ENCODE assay signal across 1 cellular context in the genomic region with DNA sequence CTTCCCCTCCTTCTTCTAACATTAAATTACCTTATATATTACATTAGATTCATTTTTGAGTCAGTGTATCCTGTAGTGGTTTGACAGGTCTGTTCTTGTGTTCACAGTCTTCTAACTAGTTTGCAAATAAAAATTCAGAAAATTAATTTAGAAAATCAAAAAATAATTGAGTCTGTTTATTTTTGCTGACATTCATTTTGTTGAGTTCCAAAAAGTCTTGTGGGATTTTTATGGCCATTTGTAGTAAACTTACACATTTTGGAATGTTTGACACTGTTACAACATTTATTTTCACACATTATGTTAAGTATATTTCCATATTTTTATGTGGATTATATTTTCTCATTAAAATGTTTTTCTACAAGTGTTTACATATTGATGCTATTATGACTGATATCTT.
TF ChIP-seq lines count a peak whose summit lies in the region.

No MANE protein-coding gene starts in this region.

TF ChIP-seq in GM12878, 131 proteins besides CTCF, POLR2A, EP300 and RAD21:
- TF ChIP-seq SMAD5 (IDR thresholded peaks at IDR 0.05; ENCODE audit: low read depth) (no peak), POU2F2 (IDR thresholded peaks at IDR 0.05; ENCODE audit: borderline replicate concordance, low read depth, low read length) (no peak), JUND (IDR thresholded peaks at IDR 0.05; ENCODE audit: low read depth, low read length) (no peak), CREB1 (IDR thresholded peaks at IDR 0.05; ENCODE audit: low read depth) (no peak), SP1 (IDR thresholded peaks at IDR 0.05; ENCODE audit: low read depth, low read length) (no peak), NR2F1 (conservative IDR thresholded peaks at IDR 0.05) (no peak), GABPA (IDR thresholded peaks at IDR 0.05; ENCODE audit: low read depth) (no peak), TBL1XR1 (IDR thresholded peaks at IDR 0.05; ENCODE audit: low read depth, low read length) (no peak), YY1 (IDR thresholded peaks at IDR 0.05; ENCODE audit: low read depth, low read length) (no peak), EED (IDR thresholded peaks at IDR 0.05; ENCODE audit: low read depth) (no peak), LARP7 (IDR thresholded peaks at IDR 0.05) (no peak), ZNF622 (IDR thresholded peaks at IDR 0.05) (no peak), ZBTB4 (CRISPR knock-in tag; IDR thresholded peaks at IDR 0.05) (no peak)
- TF ChIP-seq, protein P1, sequence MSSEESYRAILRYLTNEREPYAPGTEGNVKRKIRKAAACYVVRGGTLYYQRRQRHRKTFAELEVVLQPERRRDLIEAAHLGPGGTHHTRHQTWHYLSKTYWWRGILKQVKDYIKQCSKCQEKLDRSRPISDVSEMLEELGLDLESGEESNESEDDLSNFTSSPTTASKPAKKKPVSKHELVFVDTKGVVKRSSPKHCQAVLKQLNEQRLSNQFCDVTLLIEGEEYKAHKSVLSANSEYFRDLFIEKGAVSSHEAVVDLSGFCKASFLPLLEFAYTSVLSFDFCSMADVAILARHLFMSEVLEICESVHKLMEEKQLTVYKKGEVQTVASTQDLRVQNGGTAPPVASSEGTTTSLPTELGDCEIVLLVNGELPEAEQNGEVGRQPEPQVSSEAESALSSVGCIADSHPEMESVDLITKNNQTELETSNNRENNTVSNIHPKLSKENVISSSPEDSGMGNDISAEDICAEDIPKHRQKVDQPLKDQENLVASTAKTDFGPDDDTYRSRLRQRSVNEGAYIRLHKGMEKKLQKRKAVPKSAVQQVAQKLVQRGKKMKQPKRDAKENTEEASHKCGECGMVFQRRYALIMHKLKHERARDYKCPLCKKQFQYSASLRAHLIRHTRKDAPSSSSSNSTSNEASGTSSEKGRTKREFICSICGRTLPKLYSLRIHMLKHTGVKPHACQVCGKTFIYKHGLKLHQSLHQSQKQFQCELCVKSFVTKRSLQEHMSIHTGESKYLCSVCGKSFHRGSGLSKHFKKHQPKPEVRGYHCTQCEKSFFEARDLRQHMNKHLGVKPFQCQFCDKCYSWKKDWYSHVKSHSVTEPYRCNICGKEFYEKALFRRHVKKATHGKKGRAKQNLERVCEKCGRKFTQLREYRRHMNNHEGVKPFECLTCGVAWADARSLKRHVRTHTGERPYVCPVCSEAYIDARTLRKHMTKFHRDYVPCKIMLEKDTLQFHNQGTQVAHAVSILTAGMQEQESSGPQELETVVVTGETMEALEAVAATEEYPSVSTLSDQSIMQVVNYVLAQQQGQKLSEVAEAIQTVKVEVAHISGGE (CRISPR knock-in tag; IDR thresholded peaks at IDR 0.05): no peak
- TF ChIP-seq, protein P2, sequence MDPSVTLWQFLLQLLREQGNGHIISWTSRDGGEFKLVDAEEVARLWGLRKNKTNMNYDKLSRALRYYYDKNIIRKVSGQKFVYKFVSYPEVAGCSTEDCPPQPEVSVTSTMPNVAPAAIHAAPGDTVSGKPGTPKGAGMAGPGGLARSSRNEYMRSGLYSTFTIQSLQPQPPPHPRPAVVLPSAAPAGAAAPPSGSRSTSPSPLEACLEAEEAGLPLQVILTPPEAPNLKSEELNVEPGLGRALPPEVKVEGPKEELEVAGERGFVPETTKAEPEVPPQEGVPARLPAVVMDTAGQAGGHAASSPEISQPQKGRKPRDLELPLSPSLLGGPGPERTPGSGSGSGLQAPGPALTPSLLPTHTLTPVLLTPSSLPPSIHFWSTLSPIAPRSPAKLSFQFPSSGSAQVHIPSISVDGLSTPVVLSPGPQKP (IDR thresholded peaks at IDR 0.05; ENCODE audit: low read depth, low read length): no peak
- TF ChIP-seq, protein P3, sequence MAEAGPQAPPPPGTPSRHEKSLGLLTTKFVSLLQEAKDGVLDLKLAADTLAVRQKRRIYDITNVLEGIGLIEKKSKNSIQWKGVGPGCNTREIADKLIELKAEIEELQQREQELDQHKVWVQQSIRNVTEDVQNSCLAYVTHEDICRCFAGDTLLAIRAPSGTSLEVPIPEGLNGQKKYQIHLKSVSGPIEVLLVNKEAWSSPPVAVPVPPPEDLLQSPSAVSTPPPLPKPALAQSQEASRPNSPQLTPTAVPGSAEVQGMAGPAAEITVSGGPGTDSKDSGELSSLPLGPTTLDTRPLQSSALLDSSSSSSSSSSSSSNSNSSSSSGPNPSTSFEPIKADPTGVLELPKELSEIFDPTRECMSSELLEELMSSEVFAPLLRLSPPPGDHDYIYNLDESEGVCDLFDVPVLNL (IDR thresholded peaks at IDR 0.05; ENCODE audit: low read depth, low read length): no peak
- TF ChIP-seq, protein P4, sequence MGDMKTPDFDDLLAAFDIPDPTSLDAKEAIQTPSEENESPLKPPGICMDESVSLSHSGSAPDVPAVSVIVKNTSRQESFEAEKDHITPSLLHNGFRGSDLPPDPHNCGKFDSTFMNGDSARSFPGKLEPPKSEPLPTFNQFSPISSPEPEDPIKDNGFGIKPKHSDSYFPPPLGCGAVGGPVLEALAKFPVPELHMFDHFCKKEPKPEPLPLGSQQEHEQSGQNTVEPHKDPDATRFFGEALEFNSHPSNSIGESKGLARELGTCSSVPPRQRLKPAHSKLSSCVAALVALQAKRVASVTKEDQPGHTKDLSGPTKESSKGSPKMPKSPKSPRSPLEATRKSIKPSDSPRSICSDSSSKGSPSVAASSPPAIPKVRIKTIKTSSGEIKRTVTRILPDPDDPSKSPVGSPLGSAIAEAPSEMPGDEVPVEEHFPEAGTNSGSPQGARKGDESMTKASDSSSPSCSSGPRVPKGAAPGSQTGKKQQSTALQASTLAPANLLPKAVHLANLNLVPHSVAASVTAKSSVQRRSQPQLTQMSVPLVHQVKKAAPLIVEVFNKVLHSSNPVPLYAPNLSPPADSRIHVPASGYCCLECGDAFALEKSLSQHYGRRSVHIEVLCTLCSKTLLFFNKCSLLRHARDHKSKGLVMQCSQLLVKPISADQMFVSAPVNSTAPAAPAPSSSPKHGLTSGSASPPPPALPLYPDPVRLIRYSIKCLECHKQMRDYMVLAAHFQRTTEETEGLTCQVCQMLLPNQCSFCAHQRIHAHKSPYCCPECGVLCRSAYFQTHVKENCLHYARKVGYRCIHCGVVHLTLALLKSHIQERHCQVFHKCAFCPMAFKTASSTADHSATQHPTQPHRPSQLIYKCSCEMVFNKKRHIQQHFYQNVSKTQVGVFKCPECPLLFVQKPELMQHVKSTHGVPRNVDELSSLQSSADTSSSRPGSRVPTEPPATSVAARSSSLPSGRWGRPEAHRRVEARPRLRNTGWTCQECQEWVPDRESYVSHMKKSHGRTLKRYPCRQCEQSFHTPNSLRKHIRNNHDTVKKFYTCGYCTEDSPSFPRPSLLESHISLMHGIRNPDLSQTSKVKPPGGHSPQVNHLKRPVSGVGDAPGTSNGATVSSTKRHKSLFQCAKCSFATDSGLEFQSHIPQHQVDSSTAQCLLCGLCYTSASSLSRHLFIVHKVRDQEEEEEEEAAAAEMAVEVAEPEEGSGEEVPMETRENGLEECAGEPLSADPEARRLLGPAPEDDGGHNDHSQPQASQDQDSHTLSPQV (IDR thresholded peaks at IDR 0.05): no peak
- TF ChIP-seq, protein P5, sequence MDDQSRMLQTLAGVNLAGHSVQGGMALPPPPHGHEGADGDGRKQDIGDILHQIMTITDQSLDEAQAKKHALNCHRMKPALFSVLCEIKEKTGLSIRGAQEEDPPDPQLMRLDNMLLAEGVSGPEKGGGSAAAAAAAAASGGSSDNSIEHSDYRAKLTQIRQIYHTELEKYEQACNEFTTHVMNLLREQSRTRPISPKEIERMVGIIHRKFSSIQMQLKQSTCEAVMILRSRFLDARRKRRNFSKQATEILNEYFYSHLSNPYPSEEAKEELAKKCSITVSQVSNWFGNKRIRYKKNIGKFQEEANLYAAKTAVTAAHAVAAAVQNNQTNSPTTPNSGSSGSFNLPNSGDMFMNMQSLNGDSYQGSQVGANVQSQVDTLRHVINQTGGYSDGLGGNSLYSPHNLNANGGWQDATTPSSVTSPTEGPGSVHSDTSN (IDR thresholded peaks at IDR 0.05; ENCODE audit: insufficient replicate concordance, low read depth, low read length): no peak
- TF ChIP-seq, protein P6, sequence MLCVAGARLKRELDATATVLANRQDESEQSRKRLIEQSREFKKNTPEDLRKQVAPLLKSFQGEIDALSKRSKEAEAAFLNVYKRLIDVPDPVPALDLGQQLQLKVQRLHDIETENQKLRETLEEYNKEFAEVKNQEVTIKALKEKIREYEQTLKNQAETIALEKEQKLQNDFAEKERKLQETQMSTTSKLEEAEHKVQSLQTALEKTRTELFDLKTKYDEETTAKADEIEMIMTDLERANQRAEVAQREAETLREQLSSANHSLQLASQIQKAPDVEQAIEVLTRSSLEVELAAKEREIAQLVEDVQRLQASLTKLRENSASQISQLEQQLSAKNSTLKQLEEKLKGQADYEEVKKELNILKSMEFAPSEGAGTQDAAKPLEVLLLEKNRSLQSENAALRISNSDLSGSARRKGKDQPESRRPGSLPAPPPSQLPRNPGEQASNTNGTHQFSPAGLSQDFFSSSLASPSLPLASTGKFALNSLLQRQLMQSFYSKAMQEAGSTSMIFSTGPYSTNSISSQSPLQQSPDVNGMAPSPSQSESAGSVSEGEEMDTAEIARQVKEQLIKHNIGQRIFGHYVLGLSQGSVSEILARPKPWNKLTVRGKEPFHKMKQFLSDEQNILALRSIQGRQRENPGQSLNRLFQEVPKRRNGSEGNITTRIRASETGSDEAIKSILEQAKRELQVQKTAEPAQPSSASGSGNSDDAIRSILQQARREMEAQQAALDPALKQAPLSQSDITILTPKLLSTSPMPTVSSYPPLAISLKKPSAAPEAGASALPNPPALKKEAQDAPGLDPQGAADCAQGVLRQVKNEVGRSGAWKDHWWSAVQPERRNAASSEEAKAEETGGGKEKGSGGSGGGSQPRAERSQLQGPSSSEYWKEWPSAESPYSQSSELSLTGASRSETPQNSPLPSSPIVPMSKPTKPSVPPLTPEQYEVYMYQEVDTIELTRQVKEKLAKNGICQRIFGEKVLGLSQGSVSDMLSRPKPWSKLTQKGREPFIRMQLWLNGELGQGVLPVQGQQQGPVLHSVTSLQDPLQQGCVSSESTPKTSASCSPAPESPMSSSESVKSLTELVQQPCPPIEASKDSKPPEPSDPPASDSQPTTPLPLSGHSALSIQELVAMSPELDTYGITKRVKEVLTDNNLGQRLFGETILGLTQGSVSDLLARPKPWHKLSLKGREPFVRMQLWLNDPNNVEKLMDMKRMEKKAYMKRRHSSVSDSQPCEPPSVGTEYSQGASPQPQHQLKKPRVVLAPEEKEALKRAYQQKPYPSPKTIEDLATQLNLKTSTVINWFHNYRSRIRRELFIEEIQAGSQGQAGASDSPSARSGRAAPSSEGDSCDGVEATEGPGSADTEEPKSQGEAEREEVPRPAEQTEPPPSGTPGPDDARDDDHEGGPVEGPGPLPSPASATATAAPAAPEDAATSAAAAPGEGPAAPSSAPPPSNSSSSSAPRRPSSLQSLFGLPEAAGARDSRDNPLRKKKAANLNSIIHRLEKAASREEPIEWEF (IDR thresholded peaks at IDR 0.05; ENCODE audit: insufficient replicate concordance, low read depth, low read length): no peak
